Comparison of ENCODE assay signal across 1 cellular context in genomic region chr1:10424034-10424433, GRCh38.
TF ChIP-seq lines count a peak whose summit lies in the region.

No MANE protein-coding gene starts in this region.

TF ChIP-seq in WTC11, 78 proteins besides CTCF, POLR2A, EP300 and RAD21 (continued from another document):
- TF ChIP-seq ARID4B (CRISPR knock-in tag; IDR thresholded peaks at IDR 0.05; ENCODE audit: borderline replicate concordance) (no peak), NR3C1 (CRISPR knock-in tag; conservative IDR thresholded peaks at IDR 0.05; ENCODE audit: low read depth) (no peak), CREM (CRISPR knock-in tag; IDR thresholded peaks at IDR 0.05) (no peak)
- TF ChIP-seq, protein P1, sequence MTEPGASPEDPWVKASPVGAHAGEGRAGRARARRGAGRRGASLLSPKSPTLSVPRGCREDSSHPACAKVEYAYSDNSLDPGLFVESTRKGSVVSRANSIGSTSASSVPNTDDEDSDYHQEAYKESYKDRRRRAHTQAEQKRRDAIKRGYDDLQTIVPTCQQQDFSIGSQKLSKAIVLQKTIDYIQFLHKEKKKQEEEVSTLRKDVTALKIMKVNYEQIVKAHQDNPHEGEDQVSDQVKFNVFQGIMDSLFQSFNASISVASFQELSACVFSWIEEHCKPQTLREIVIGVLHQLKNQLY (CRISPR knock-in tag; IDR thresholded peaks at IDR 0.05) = no peak
